ENCODE assay signal across 9 cellular contexts in the genomic region with DNA sequence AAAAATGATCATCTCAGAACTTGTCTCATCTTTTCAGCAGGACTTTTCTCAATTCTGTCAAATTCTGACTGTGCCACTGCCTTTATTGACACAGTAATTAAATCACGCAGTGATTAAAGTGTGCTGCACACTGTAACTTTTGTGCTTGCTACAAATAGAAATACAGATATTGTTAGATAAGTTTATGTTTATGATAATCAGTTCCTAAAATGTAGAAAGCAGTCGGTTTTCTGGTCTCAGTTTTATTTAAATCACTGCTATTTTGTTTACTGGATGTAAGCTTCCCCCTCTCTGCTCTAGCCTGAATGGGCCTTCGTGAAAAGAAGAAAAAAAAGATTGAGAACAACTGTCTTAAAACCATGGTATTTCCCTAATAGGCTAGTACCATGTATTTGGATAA.
A peak's percentile ranks its signal among the peaks of the same experiment; 100 is the strongest.
DNase-seq lines count a peak whose midpoint lies in the region; ATAC-seq and TF ChIP-seq lines count a peak whose summit lies in the region.
"Had no signal": no experiment of that assay in that cellular context is flagged by ENCODE, and none has a peak within 500 bp of the region (broad histone marks: within the 10 kb centered on the region; RNA-seq: fewer than 3 reads in every experiment).

No MANE protein-coding gene starts in this region.

- H3K27me3 ChIP-seq in liver (ENCODE audit: control insufficient read depth in 4 of 4, insufficient read depth in 4 of 4, low read length in 3 of 4) (no peaks in the 10 kb centered on the region), tibial artery (no peaks in the 10 kb centered on the region)

- H3K27ac ChIP-seq in liver (ENCODE audit: low read depth in 1 of 2, low read length in 2 of 2) (peak overlapping the region; percentile 99), tibial artery (peak overlapping the region; percentile 92 to 96)

- POLR2A ChIA-PET in activated CD8-positive, alpha-beta T cell treated with anti-CD3 and anti-CD28 coated beads for 36 hours (lab: Charles Lee): interaction anchor here (0.6 to 0.7 kb wide), 2 partner anchors 78 to 884 kb away, joined by 3 read pairs; no protein-coding TSS in a partner anchor
- POLR2A ChIA-PET in GM10248 (lab: Yijun Ruan, JAX): interaction anchor here (0.7 kb wide), 1 partner anchor 1116 kb away, joined by 4 read pairs; no protein-coding TSS in a partner anchor

- no peaks in the 10 kb centered on the region for H3K9me3 ChIP-seq in liver (ENCODE audit: control insufficient read depth in 4 of 4, low read length in 3 of 4)
- H3K9me3 ChIP-seq in tibial artery: no peaks in the 10 kb centered on the region

- H3K4me3 ChIP-seq in liver (ENCODE audit: low read depth in 1 of 3, low read length in 3 of 3) (no peak overlapping the region), tibial artery (no peak overlapping the region)

- peaks cover 48% of the 10 kb centered on the region for H3K4me1 Mint-ChIP-seq in activated naive CD4-positive, alpha-beta T cell treated with anti-CD3 and anti-CD28 coated beads for 36 hours (ENCODE audit: low read depth)
- peaks cover 47% of the 10 kb centered on the region for H3K4me1 Mint-ChIP-seq in activated CD8-positive, alpha-beta T cell treated with anti-CD3 and anti-CD28 coated beads for 36 hours (ENCODE audit: low read depth)

- no peak for DNase-seq in activated naive CD4-positive, alpha-beta T cell treated with anti-CD3 and anti-CD28 coated beads for 36 hours
- DNase-seq in activated naive CD4-positive, alpha-beta T cell treated with anti-CD3 and anti-CD28 coated beads, Interleukin-2, amount 50 U/mL, for 16 hours: no peak
- no peak for DNase-seq in activated CD8-positive, alpha-beta T cell treated with anti-CD3 and anti-CD28 coated beads for 36 hours
- no peak for DNase-seq in tibial artery
- no peak for DNase-seq in hepatic stellate cell (ENCODE audit: low spot score)
- DNase-seq in GM10248 (ENCODE audit: extremely low spot score): no peak
- DNase-seq: kidney glomerular epithelial cell had no signal

- H3K27me3 Mint-ChIP-seq in activated naive CD4-positive, alpha-beta T cell treated with anti-CD3 and anti-CD28 coated beads for 36 hours (ENCODE audit: low read depth): no peaks in the 10 kb centered on the region
- no peaks in the 10 kb centered on the region for H3K27me3 Mint-ChIP-seq in activated CD8-positive, alpha-beta T cell treated with anti-CD3 and anti-CD28 coated beads for 36 hours

- TF ChIP-seq CTCF in activated CD8-positive, alpha-beta T cell treated with anti-CD3 and anti-CD28 coated beads for 36 hours (IDR thresholded peaks at IDR 0.05): no peak
- TF ChIP-seq CTCF in liver (IDR thresholded peaks at IDR 0.05; ENCODE audit: low read depth, low read length, missing input control) (no peak), tibial artery (IDR thresholded peaks at IDR 0.05) (no peak), GM10248 (IDR thresholded peaks at IDR 0.05; ENCODE audit: control extremely low read depth, extremely low read depth, low read depth, missing control alignments) (no peak)

- TF ChIP-seq RAD21 in liver (IDR thresholded peaks at IDR 0.05): no peak

- H3K36me3 ChIP-seq in liver (ENCODE audit: control insufficient read depth in 4 of 4, insufficient read depth in 3 of 4, low read depth in 1 of 4, low read length in 3 of 4) (no peaks in the 10 kb centered on the region), tibial artery (no peaks in the 10 kb centered on the region)

- H3K4me3 Mint-ChIP-seq in activated naive CD4-positive, alpha-beta T cell treated with anti-CD3 and anti-CD28 coated beads for 36 hours: peak overlapping the region; percentile 79
- H3K4me3 Mint-ChIP-seq in activated CD8-positive, alpha-beta T cell treated with anti-CD3 and anti-CD28 coated beads for 36 hours: peak overlapping the region; percentile 81

- peak overlapping the region; percentile 99 for H3K27ac Mint-ChIP-seq in activated naive CD4-positive, alpha-beta T cell treated with anti-CD3 and anti-CD28 coated beads for 36 hours
- H3K27ac Mint-ChIP-seq in activated CD8-positive, alpha-beta T cell treated with anti-CD3 and anti-CD28 coated beads for 36 hours: peak overlapping the region; percentile 99

- intact Hi-C loops in activated naive CD4-positive, alpha-beta T cell treated with anti-CD3 and anti-CD28 coated beads for 36 hours (cut with micrococcal nuclease): loop anchor here (5.0 to 10.0 kb wide), 5 partner anchors 750 to 1512 kb away; a partner anchor contains a TSS
- intact Hi-C loops in activated CD8-positive, alpha-beta T cell treated with anti-CD3 and anti-CD28 coated beads for 36 hours (cut with micrococcal nuclease): loop anchor here (5.0 to 10.0 kb wide), 3 partner anchors 68 to 960 kb away; a partner anchor contains a TSS
- intact Hi-C loops in tibial artery (cut with DNase I; ENCODE audit: low total_unique reads): loop anchor here (10.0 kb wide), 3 partner anchors 180 to 320 kb away; no protein-coding TSS in a partner anchor

- no peak for ATAC-seq in activated CD8-positive, alpha-beta T cell treated with anti-CD3 and anti-CD28 coated beads for 36 hours
- ATAC-seq in HG03439 (IDR thresholded peaks at IDR 0.05; ENCODE audit: unreplicated experiment): no peak

- H3K9me3 Mint-ChIP-seq in activated naive CD4-positive, alpha-beta T cell treated with anti-CD3 and anti-CD28 coated beads for 36 hours: no peaks in the 10 kb centered on the region
- peaks cover 3% of the 10 kb centered on the region for H3K9me3 Mint-ChIP-seq in activated CD8-positive, alpha-beta T cell treated with anti-CD3 and anti-CD28 coated beads for 36 hours

- H3K9ac ChIP-seq in liver (ENCODE audit: low read depth in 1 of 2, low read length in 2 of 2): peak overlapping the region in 1 of 2 donors; percentile 2

- 73% methylated on average over 3 of the region's 3 CpGs for WGBS in liver

- no peaks in the 10 kb centered on the region for H3K36me3 Mint-ChIP-seq in activated naive CD4-positive, alpha-beta T cell treated with anti-CD3 and anti-CD28 coated beads for 36 hours (ENCODE audit: low read depth)
- peaks cover 8% of the 10 kb centered on the region for H3K36me3 Mint-ChIP-seq in activated CD8-positive, alpha-beta T cell treated with anti-CD3 and anti-CD28 coated beads for 36 hours (ENCODE audit: low read depth)

- H3K4me1 ChIP-seq in liver (ENCODE audit: control insufficient read depth in 4 of 4, insufficient read depth in 4 of 4, low read length in 3 of 4) (peaks cover 0 to 34% (median 13%) of the 10 kb centered on the region in 4 donors), tibial artery (peaks cover 0 to 37% (median 20%) of the 10 kb centered on the region in 4 donors)

- CTCF ChIA-PET in activated naive CD4-positive, alpha-beta T cell treated with anti-CD3 and anti-CD28 coated beads for 36 hours (lab: Charles Lee): interaction anchor here (0.6 to 2.8 kb wide), 6 partner anchors 15 to 894 kb away, joined by 3 to 55 read pairs (median 4); no protein-coding TSS in a partner anchor
- CTCF ChIA-PET in activated CD8-positive, alpha-beta T cell treated with anti-CD3 and anti-CD28 coated beads for 36 hours (lab: Charles Lee): interaction anchor here (0.9 to 5.2 kb wide), 6 partner anchors 18 to 327 kb away, joined by 3 to 60 read pairs (median 6); no protein-coding TSS in a partner anchor
- CTCF ChIA-PET in GM10248 (lab: Yijun Ruan, JAX): interaction anchor here (0.8 to 6.2 kb wide), 8 partner anchors 11 to 894 kb away, joined by 3 to 58 read pairs (median 10); no protein-coding TSS in a partner anchor

TF ChIP-seq in liver, 16 proteins besides CTCF, POLR2A, EP300 and RAD21 (continues in another document):
- TF ChIP-seq FOXA2 (IDR thresholded peaks at IDR 0.05) (no peak), JUND (IDR thresholded peaks at IDR 0.05) (no peak), NR2F2 (IDR thresholded peaks at IDR 0.05) (no peak), RXRA (IDR thresholded peaks at IDR 0.05) (no peak), GABPA (IDR thresholded peaks at IDR 0.05 in 1 of 2, conservative IDR thresholded peaks at IDR 0.05 in 1 of 2) (no peak), HNF4G (IDR thresholded peaks at IDR 0.05) (no peak), YY1 (IDR thresholded peaks at IDR 0.05) (no peak), HNF4A (conservative IDR thresholded peaks at IDR 0.05) (no peak), EGR1 (IDR thresholded peaks at IDR 0.05; ENCODE audit: low read depth in 2 of 2) (no peak)
- TF ChIP-seq, protein P1, sequence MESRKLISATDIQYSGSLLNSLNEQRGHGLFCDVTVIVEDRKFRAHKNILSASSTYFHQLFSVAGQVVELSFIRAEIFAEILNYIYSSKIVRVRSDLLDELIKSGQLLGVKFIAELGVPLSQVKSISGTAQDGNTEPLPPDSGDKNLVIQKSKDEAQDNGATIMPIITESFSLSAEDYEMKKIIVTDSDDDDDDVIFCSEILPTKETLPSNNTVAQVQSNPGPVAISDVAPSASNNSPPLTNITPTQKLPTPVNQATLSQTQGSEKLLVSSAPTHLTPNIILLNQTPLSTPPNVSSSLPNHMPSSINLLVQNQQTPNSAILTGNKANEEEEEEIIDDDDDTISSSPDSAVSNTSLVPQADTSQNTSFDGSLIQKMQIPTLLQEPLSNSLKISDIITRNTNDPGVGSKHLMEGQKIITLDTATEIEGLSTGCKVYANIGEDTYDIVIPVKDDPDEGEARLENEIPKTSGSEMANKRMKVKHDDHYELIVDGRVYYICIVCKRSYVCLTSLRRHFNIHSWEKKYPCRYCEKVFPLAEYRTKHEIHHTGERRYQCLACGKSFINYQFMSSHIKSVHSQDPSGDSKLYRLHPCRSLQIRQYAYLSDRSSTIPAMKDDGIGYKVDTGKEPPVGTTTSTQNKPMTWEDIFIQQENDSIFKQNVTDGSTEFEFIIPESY (IDR thresholded peaks at IDR 0.05): no peak
- TF ChIP-seq, protein P2, sequence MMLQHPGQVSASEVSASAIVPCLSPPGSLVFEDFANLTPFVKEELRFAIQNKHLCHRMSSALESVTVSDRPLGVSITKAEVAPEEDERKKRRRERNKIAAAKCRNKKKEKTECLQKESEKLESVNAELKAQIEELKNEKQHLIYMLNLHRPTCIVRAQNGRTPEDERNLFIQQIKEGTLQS (IDR thresholded peaks at IDR 0.05): no peak
- TF ChIP-seq, protein P3, sequence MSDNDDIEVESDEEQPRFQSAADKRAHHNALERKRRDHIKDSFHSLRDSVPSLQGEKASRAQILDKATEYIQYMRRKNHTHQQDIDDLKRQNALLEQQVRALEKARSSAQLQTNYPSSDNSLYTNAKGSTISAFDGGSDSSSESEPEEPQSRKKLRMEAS (IDR thresholded peaks at IDR 0.05): no peak
